In the genomic region with DNA sequence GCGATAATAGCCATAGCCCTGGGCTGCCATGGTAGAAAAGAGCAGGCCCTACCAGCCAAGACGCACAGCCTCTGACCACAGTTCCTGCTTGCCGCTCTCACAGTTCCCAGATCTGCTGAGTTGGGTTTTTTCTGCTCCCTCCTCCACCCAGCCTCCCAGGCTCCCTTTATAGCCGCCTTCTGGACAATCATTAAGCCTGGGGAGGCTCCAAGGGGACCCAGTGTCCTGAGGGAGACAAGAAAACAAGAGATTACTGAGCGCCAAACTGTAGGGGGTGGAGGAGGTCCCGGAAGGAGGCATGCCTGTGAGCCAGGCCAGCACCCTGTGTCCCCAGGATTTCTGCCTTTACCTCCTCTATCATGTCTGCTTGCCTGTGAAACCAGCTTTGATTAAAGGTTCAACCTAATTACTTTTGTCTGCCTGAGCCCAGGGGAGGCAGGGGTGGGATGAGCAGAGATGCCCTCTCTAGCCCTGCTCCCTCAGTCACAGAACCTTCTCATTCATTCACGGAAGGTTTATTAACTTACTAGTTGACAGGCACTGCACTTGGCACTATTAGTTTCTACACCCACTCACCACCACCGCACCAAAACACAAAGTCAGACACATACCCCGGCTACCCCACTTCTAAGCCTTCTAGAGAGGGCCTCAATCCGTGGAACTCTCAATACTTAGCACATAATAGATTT, we compare ENCODE assay signal across 1 cellular context.
TF ChIP-seq lines count a peak whose summit lies in the region.

No MANE protein-coding gene starts in this region.

TF ChIP-seq in WTC11, 78 proteins besides CTCF, POLR2A, EP300 and RAD21 (continued from another document):
- TF ChIP-seq EMX1 (CRISPR knock-in tag; IDR thresholded peaks at IDR 0.05): no peak
- no peak for TF ChIP-seq GTF2I (CRISPR knock-in tag; conservative IDR thresholded peaks at IDR 0.05)
- TF ChIP-seq, protein P1, sequence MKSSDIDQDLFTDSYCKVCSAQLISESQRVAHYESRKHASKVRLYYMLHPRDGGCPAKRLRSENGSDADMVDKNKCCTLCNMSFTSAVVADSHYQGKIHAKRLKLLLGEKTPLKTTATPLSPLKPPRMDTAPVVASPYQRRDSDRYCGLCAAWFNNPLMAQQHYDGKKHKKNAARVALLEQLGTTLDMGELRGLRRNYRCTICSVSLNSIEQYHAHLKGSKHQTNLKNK (CRISPR knock-in tag; IDR thresholded peaks at IDR 0.05): no peak
- TF ChIP-seq, protein P2, sequence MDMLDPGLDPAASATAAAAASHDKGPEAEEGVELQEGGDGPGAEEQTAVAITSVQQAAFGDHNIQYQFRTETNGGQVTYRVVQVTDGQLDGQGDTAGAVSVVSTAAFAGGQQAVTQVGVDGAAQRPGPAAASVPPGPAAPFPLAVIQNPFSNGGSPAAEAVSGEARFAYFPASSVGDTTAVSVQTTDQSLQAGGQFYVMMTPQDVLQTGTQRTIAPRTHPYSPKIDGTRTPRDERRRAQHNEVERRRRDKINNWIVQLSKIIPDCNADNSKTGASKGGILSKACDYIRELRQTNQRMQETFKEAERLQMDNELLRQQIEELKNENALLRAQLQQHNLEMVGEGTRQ (CRISPR knock-in tag; IDR thresholded peaks at IDR 0.05): no peak
